1 cellular context compared by ENCODE assay signal in the genomic region with DNA sequence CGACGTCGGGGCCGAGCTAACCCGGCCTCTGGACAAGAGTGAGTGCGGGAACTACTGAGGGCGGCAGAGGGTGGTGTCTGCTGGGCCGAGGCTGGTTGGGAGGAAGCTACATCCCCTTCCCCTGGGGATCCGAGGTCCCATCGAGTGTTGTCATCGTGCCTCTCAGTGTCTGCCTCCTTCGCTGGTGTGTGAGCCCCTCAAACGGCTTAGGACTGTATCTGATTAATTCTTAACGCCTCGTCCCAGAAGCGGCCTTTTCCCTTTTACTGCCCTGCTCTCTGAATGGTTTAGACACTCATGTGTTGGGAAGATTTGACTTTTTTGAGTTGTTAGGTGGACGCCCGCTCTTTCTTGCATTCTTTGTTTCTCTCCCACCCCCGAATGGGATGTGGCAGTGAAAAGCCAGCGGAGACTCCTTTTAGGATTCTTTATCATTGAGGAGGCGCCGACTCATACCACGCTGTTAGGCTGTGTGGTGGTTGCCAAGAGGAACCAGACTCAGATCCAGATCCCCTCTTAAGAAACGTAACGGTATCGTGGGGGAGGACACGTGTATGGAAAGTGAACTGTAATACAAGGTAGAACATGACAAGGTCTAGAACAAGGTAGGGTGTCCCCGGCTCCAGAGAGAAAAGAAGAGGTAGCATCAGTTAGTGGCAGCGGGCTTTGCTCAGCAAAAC.
TF ChIP-seq lines count a peak whose summit lies in the region.

No MANE protein-coding gene starts in this region.

TF ChIP-seq in endothelial cell of umbilical vein, 7 proteins besides CTCF, POLR2A, EP300 and RAD21 (continued from another document):
- TF ChIP-seq, protein P1, sequence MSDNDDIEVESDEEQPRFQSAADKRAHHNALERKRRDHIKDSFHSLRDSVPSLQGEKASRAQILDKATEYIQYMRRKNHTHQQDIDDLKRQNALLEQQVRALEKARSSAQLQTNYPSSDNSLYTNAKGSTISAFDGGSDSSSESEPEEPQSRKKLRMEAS (IDR thresholded peaks at IDR 0.05; ENCODE audit: insufficient read depth, insufficient read length): no peak
- TF ChIP-seq POLR2AphosphoS5 (IDR thresholded peaks at IDR 0.05; ENCODE audit: insufficient read depth, low read depth, low read length) (no peak), EZH2 (IDR thresholded peaks at IDR 0.05; ENCODE audit: borderline replicate concordance, low read depth, low read length, severe bottlenecking) (no peak), FOS (IDR thresholded peaks at IDR 0.05; ENCODE audit: borderline replicate concordance, insufficient read depth, low read length) (no peak), JUN (IDR thresholded peaks at IDR 0.05; ENCODE audit: borderline replicate concordance, insufficient read depth, insufficient read length, low read depth) (no peak)
